19 cellular contexts compared by ENCODE assay signal in genomic region chr3:183268361-183268760, GRCh38. TPM values are rescaled to one million over a fixed set of nuclear protein-coding genes. Genes with fewer than 3 reads are reported as not detected.
DNase-seq lines count a peak whose midpoint lies in the region; ATAC-seq, FAIRE-seq and TF ChIP-seq lines count a peak whose summit lies in the region.
"Had no signal": no experiment of that assay in that cellular context is flagged by ENCODE, and none has a peak within 500 bp of the region (broad histone marks: within the 10 kb centered on the region; RNA-seq: fewer than 3 reads in every experiment).

No MANE protein-coding gene starts in this region.

- no peaks in the 10 kb centered on the region for H3K27me3 ChIP-seq in small intestine (ENCODE audit: control insufficient read depth in 2 of 2, insufficient read depth in 2 of 2, low read length in 2 of 2)
- H3K27me3 ChIP-seq: gastroesophageal sphincter, MG63, neural progenitor cell had no signal

- no peak for FAIRE-seq in small intestine (lab: Jason Lieb, UNC)

- no peaks in the 10 kb centered on the region for H3K9me3 ChIP-seq in small intestine (ENCODE audit: control insufficient read depth, low read depth)
- H3K9me3 ChIP-seq: gastroesophageal sphincter, MG63 had no signal

- no peaks in the 10 kb centered on the region for H3K9me3 Mint-ChIP-seq in activated CD8-positive, alpha-beta T cell treated with anti-CD3 and anti-CD28 coated beads for 36 hours
- H3K9me3 Mint-ChIP-seq in activated CD8-positive, alpha-beta T cell treated with anti-CD3 and anti-CD28 coated beads, Interleukin-2, amount 10 ng/mL, durations not matched to agents 7 days and 5 days (ENCODE audit: insufficient read depth), result no peaks in the 10 kb centered on the region
- H3K9me3 Mint-ChIP-seq in brain (no peaks in the 10 kb centered on the region), immature natural killer cell (no peaks in the 10 kb centered on the region)
- H3K9me3 Mint-ChIP-seq: neural progenitor cell had no signal

- H3K36me3 Mint-ChIP-seq in activated CD8-positive, alpha-beta T cell treated with anti-CD3 and anti-CD28 coated beads for 36 hours (ENCODE audit: low read depth), result peaks cover 43% of the 10 kb centered on the region
- H3K36me3 Mint-ChIP-seq in activated CD8-positive, alpha-beta T cell treated with anti-CD3 and anti-CD28 coated beads, Interleukin-2, amount 10 ng/mL, durations not matched to agents 7 days and 5 days (ENCODE audit: low read depth), result peaks cover 3% of the 10 kb centered on the region
- H3K36me3 Mint-ChIP-seq in brain (peaks cover 40% of the 10 kb centered on the region), immature natural killer cell (no peaks in the 10 kb centered on the region)

- peak overlapping the region; percentile 73 to 88 for H3K27ac ChIP-seq in small intestine (ENCODE audit: low read depth in 1 of 2, low read length in 1 of 2)
- H3K27ac ChIP-seq: gastroesophageal sphincter, neural progenitor cell had no signal

- H3K36me3 ChIP-seq in small intestine (ENCODE audit: control insufficient read depth in 2 of 2, insufficient read depth in 2 of 2, low read length in 2 of 2), result peaks cover 0 to 7% of the 10 kb centered on the region in 2 donors
- H3K36me3 ChIP-seq: MG63, neural progenitor cell had no signal

- TF ChIP-seq CTCF in activated CD8-positive, alpha-beta T cell treated with anti-CD3 and anti-CD28 coated beads for 36 hours (IDR thresholded peaks at IDR 0.05), result no peak
- TF ChIP-seq CTCF in brain (conservative IDR thresholded peaks at IDR 0.05), result no peak

- H3K27ac Mint-ChIP-seq in activated CD8-positive, alpha-beta T cell treated with anti-CD3 and anti-CD28 coated beads for 36 hours, result no peak overlapping the region
- H3K27ac Mint-ChIP-seq in activated CD8-positive, alpha-beta T cell treated with anti-CD3 and anti-CD28 coated beads, Interleukin-2, amount 10 ng/mL, durations not matched to agents 7 days and 5 days, result no peak overlapping the region
- H3K27ac Mint-ChIP-seq in brain (peak overlapping the region in 3 of 5 experiments; percentile 27 to 43 (median 41)), immature natural killer cell (no peak overlapping the region)
- H3K27ac Mint-ChIP-seq: neural progenitor cell had no signal

- 33 to 64% (median 51%) methylated on average over 5 of the region's 5 CpGs for whole genome bisulfite sequencing in small intestine, 3 donors

- peaks cover 33% of the 10 kb centered on the region for H3K4me1 Mint-ChIP-seq in activated CD8-positive, alpha-beta T cell treated with anti-CD3 and anti-CD28 coated beads for 36 hours (ENCODE audit: low read depth)
- peaks cover 8% of the 10 kb centered on the region for H3K4me1 Mint-ChIP-seq in activated CD8-positive, alpha-beta T cell treated with anti-CD3 and anti-CD28 coated beads, Interleukin-2, amount 10 ng/mL, durations not matched to agents 7 days and 5 days (ENCODE audit: low read depth)
- H3K4me1 Mint-ChIP-seq in brain (peaks cover 23% of the 10 kb centered on the region), immature natural killer cell (no peaks in the 10 kb centered on the region)

- no peak overlapping the region for H3K4me3 Mint-ChIP-seq in activated CD8-positive, alpha-beta T cell treated with anti-CD3 and anti-CD28 coated beads for 36 hours
- H3K4me3 Mint-ChIP-seq in activated CD8-positive, alpha-beta T cell treated with anti-CD3 and anti-CD28 coated beads, Interleukin-2, amount 10 ng/mL, durations not matched to agents 7 days and 5 days, result no peak overlapping the region
- H3K4me3 Mint-ChIP-seq in brain, result no peak overlapping the region
- no peak overlapping the region for H3K4me3 Mint-ChIP-seq in immature natural killer cell
- H3K4me3 Mint-ChIP-seq: neural progenitor cell had no signal

- H3K27me3 Mint-ChIP-seq in activated CD8-positive, alpha-beta T cell treated with anti-CD3 and anti-CD28 coated beads for 36 hours, result no peaks in the 10 kb centered on the region
- no peaks in the 10 kb centered on the region for H3K27me3 Mint-ChIP-seq in activated CD8-positive, alpha-beta T cell treated with anti-CD3 and anti-CD28 coated beads, Interleukin-2, amount 10 ng/mL, durations not matched to agents 7 days and 5 days (ENCODE audit: low read depth)
- H3K27me3 Mint-ChIP-seq in brain (no peaks in the 10 kb centered on the region), immature natural killer cell (ENCODE audit: low read depth in 3 of 3) (peaks cover 0 to 4% (median 0%) of the 10 kb centered on the region in 3 donors)

- peak; percentile 35 for DNase-seq in activated CD8-positive, alpha-beta T cell treated with anti-CD3 and anti-CD28 coated beads for 36 hours
- no peak for DNase-seq in activated CD8-positive, alpha-beta T cell treated with anti-CD3 and anti-CD28 coated beads, Interleukin-2, amount 10 ng/mL, durations not matched to agents 7 days and 5 days
- peak; percentile 16 for DNase-seq in OCI-M1 (lab: John Stamatoyannopoulos, UW)
- DNase-seq in small intestine, result no peak
- no peak for DNase-seq in immature natural killer cell
- DNase-seq: activated CD4-positive, alpha-beta T cell treated with anti-CD3 and anti-CD28 coated beads for 1 hour; DMS79; erythroblast; HCEC 1CT; MG63; NCI-H226; NK-92 treated with Interleukin-12 subunit alpha and Interleukin-12 subunit beta, amount 100 ng/mL, for 24 hours; RPMI8226 had no signal

- peaks cover 4 to 11% of the 10 kb centered on the region in 2 donors for H3K4me1 ChIP-seq in small intestine (ENCODE audit: control insufficient read depth in 2 of 2, insufficient read depth in 1 of 2, low read depth in 1 of 2, low read length in 1 of 2)
- H3K4me1 ChIP-seq: gastroesophageal sphincter had no signal

- no peak overlapping the region for H3K4me3 ChIP-seq in small intestine (ENCODE audit: low read depth in 1 of 2, low read length in 2 of 2)
- H3K4me3 ChIP-seq: gastroesophageal sphincter, MG63, neural progenitor cell had no signal

- ATAC-seq in activated CD8-positive, alpha-beta T cell treated with anti-CD3 and anti-CD28 coated beads for 36 hours, result no peak
- ATAC-seq in activated CD8-positive, alpha-beta T cell treated with anti-CD3 and anti-CD28 coated beads, Interleukin-2, amount 10 ng/mL, durations not matched to agents 7 days and 5 days, result no peak
- ATAC-seq in GM18502 (IDR thresholded peaks at IDR 0.05; ENCODE audit: poor library complexity, unreplicated experiment), result no peak
- no peak for ATAC-seq in HG03135 (IDR thresholded peaks at IDR 0.05; ENCODE audit: unreplicated experiment)
- ATAC-seq: gastroesophageal sphincter, SK-N-SH treated with all-trans-retinoic acid at 6 μM for 48 hours had no signal

- POLR2A ChIA-PET in activated CD8-positive, alpha-beta T cell treated with anti-CD3 and anti-CD28 coated beads for 36 hours (lab: Charles Lee), result interaction anchor here (1.5 kb wide), 1 partner anchor 12 kb away, joined by 6 read pairs; no protein-coding TSS in a partner anchor
- POLR2A ChIA-PET in activated CD8-positive, alpha-beta T cell treated with anti-CD3 and anti-CD28 coated beads, Interleukin-2, amount 10 ng/mL, durations not matched to agents 7 days and 5 days (lab: Charles Lee), result no interaction called here

- CTCF ChIA-PET in activated CD8-positive, alpha-beta T cell treated with anti-CD3 and anti-CD28 coated beads for 36 hours (lab: Charles Lee), result no interaction called here
- CTCF ChIA-PET in activated CD8-positive, alpha-beta T cell treated with anti-CD3 and anti-CD28 coated beads, Interleukin-2, amount 10 ng/mL, durations not matched to agents 7 days and 5 days (lab: Charles Lee), result no interaction called here

- intact Hi-C loops in activated CD8-positive, alpha-beta T cell treated with anti-CD3 and anti-CD28 coated beads for 36 hours (cut with micrococcal nuclease), result loop anchor here (5.0 kb wide), 1 partner anchor 109 kb away; no protein-coding TSS in a partner anchor

RNA-seq across cellular contexts. Expression of gene B3GNT5, which starts 15.3 kb away (rescaled TPM):
- 10 to 100 TPM; 25.8 to 26.1 TPM for total RNA-seq in activated CD8-positive, alpha-beta T cell treated with anti-CD3 and anti-CD28 coated beads for 36 hours
- total RNA-seq in activated CD8-positive, alpha-beta T cell treated with anti-CD3 and anti-CD28 coated beads, Interleukin-2, amount 10 ng/mL, durations not matched to agents 7 days and 5 days, result 1 to 10 TPM in 1 of 2 experiments, under 1 TPM in 1; 0.86 to 1.4 TPM
- polyA plus RNA-seq in brain (ENCODE audit: insufficient read depth, low read depth, low replicate concordance), result 5.4 TPM
- 10 to 100 TPM; 23.4 to 47.9 (median 42.7) TPM for polyA plus RNA-seq in small intestine
- polyA plus RNA-seq in immature natural killer cell, result 1 to 10 TPM in 1 of 3 donors, under 1 TPM in 1, not detected in 1; 0.48 to 1.1 TPM

Comparison
In these comparisons a context has a peak if more than half of its experiments do, and no peak if none do; other contexts are left out.
1. DNase-seq: peak in activated CD8-positive, alpha-beta T cell treated with anti-CD3 and anti-CD28 coated beads for 36 hours (single experiment) and OCI-M1 (single experiment); none in activated CD8-positive, alpha-beta T cell treated with anti-CD3 and anti-CD28 coated beads, Interleukin-2, amount 10 ng/mL, durations not matched to agents 7 days and 5 days (single experiment), small intestine (single experiment) and immature natural killer cell (0 of 3).
2. H3K27ac Mint-ChIP-seq: peak in brain (3 of 5); none in activated CD8-positive, alpha-beta T cell treated with anti-CD3 and anti-CD28 coated beads for 36 hours (single experiment), activated CD8-positive, alpha-beta T cell treated with anti-CD3 and anti-CD28 coated beads, Interleukin-2, amount 10 ng/mL, durations not matched to agents 7 days and 5 days (single experiment) and immature natural killer cell (0 of 6).